Comparison of ENCODE assay signal across 1 cellular context in the genomic region with DNA sequence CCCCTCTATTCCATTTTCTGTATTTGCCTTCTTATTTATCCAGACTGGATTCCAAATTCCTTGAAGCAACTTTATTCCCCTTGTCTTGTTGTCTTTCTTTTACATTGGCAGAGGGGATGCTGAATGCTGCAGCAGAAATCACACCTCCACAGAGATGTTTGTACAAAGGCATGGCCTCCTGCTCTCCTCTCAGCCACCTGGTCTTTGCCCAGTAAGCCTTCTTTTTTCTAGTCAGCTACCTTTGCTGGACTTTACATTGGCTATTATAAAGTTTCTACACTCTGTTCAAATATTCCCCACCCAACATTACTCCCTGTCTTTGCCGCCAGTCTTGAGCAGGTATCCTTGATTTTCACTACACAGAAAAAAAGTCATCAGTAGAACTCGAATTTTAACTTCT.
TF ChIP-seq lines count a peak whose summit lies in the region.

No MANE protein-coding gene starts in this region.

TF ChIP-seq in IMR-90, 13 proteins besides CTCF, POLR2A, EP300 and RAD21:
- TF ChIP-seq, protein P1, sequence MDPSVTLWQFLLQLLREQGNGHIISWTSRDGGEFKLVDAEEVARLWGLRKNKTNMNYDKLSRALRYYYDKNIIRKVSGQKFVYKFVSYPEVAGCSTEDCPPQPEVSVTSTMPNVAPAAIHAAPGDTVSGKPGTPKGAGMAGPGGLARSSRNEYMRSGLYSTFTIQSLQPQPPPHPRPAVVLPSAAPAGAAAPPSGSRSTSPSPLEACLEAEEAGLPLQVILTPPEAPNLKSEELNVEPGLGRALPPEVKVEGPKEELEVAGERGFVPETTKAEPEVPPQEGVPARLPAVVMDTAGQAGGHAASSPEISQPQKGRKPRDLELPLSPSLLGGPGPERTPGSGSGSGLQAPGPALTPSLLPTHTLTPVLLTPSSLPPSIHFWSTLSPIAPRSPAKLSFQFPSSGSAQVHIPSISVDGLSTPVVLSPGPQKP (IDR thresholded peaks at IDR 0.05; ENCODE audit: borderline replicate concordance, low read depth, low read length), result no peak
- TF ChIP-seq RCOR1 (IDR thresholded peaks at IDR 0.05; ENCODE audit: insufficient replicate concordance, low read length), result no peak
- no peak for TF ChIP-seq BHLHE40 (IDR thresholded peaks at IDR 0.05; ENCODE audit: low read depth, low read length)
- TF ChIP-seq MAFK (IDR thresholded peaks at IDR 0.05; ENCODE audit: low read depth, low read length), result no peak
- TF ChIP-seq RFX5 (IDR thresholded peaks at IDR 0.05; ENCODE audit: low read depth, low read length), result no peak
- TF ChIP-seq MAZ (IDR thresholded peaks at IDR 0.05; ENCODE audit: borderline replicate concordance, low read depth, low read length), result no peak
- TF ChIP-seq CHD1 (IDR thresholded peaks at IDR 0.05; ENCODE audit: low read depth, low read length), result no peak
- TF ChIP-seq FOS (IDR thresholded peaks at IDR 0.05; ENCODE audit: low read depth, low read length), result no peak
- TF ChIP-seq NFE2L2 (IDR thresholded peaks at IDR 0.05; ENCODE audit: low read depth, low read length), result no peak
- TF ChIP-seq CEBPB (IDR thresholded peaks at IDR 0.05; ENCODE audit: low read depth, low read length), result no peak
- TF ChIP-seq MXI1 (IDR thresholded peaks at IDR 0.05; ENCODE audit: borderline replicate concordance, low read depth, low read length), result no peak
- no peak for TF ChIP-seq SMC3 (IDR thresholded peaks at IDR 0.05; ENCODE audit: low read depth, low read length)
- TF ChIP-seq, protein P2, sequence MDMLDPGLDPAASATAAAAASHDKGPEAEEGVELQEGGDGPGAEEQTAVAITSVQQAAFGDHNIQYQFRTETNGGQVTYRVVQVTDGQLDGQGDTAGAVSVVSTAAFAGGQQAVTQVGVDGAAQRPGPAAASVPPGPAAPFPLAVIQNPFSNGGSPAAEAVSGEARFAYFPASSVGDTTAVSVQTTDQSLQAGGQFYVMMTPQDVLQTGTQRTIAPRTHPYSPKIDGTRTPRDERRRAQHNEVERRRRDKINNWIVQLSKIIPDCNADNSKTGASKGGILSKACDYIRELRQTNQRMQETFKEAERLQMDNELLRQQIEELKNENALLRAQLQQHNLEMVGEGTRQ (IDR thresholded peaks at IDR 0.05; ENCODE audit: low read depth, low read length), result no peak
